14 cellular contexts compared by ENCODE assay signal in genomic region chr7:150335101-150335773, GRCh38. TPM values are rescaled to one million over a fixed set of nuclear protein-coding genes. Genes with fewer than 3 reads are reported as not detected.
DNase-seq lines count a peak whose midpoint lies in the region; ATAC-seq, FAIRE-seq and TF ChIP-seq lines count a peak whose summit lies in the region.
"Had no signal": no experiment of that assay in that cellular context is flagged by ENCODE, and none has a peak within 500 bp of the region (broad histone marks: within the 10 kb centered on the region; RNA-seq: fewer than 3 reads in every experiment).

No MANE protein-coding gene starts in this region.

- H2BK120ac ChIP-seq in H1 (replicated peaks; ENCODE audit: low read depth, low read length), result no peak overlapping the region

- peak overlapping the region; percentile 89 for H2BK5ac ChIP-seq in H1 (ENCODE audit: low read depth, low read length)

- peaks cover 9 to 18% of the 10 kb centered on the region in 2 experiments for H4K20me1 ChIP-seq in H1 (replicated peaks in 1 of 2; ENCODE audit: control insufficient read depth in 1 of 2, insufficient read depth in 2 of 2, low read length in 2 of 2)
- H4K20me1 ChIP-seq in SK-N-SH (ENCODE audit: insufficient read depth), result no peaks in the 10 kb centered on the region

- 0 out of 2 replicates have a peak overlapping the region, but pooled peaks have one; percentile 9 for H2BK20ac ChIP-seq in H1 (ENCODE audit: low read length)

- no peak for TF ChIP-seq POLR2A in breast epithelium (IDR thresholded peaks at IDR 0.05)
- TF ChIP-seq POLR2A in H1 (IDR thresholded peaks at IDR 0.05; ENCODE audit: control extremely low read depth in 1 of 2, low read depth in 2 of 2, low read length in 2 of 2), result peak in 1 of 2 experiments; percentile 54; a peak in 1 of 3 replicates
- no peak for TF ChIP-seq POLR2A in uterus (IDR thresholded peaks at IDR 0.05)

- peak; percentile 62 for FAIRE-seq in H1 (lab: Jason Lieb, UNC)

- H3K23ac ChIP-seq in H1 (ENCODE audit: insufficient read length), result no peak overlapping the region

- H3K4me3 ChIP-seq in breast epithelium, result no peak overlapping the region
- H3K4me3 ChIP-seq in H1 (ENCODE audit: extremely low read depth in 1 of 4, insufficient read depth in 2 of 4, low read depth in 3 of 4, low read length in 4 of 4), result peak overlapping the region in 1 of 4 experiments; percentile 22; a peak in 1 of 8 replicates
- H3K4me3 ChIP-seq in lower lobe of right lung, result no peak overlapping the region
- H3K4me3 ChIP-seq in uterus, result no peak overlapping the region
- H3K4me3 ChIP-seq in SK-N-SH (ENCODE audit: low read depth in 2 of 2, low read length in 1 of 2), result no peak overlapping the region
- H3K4me3 ChIP-seq: left ventricle myocardium inferior had no signal

- H4K5ac ChIP-seq in H1 (ENCODE audit: insufficient read length, low read depth, low read length), result peak overlapping the region; percentile 15

- no peak overlapping the region for H3K14ac ChIP-seq in H1 (ENCODE audit: insufficient read length)

- peak overlapping the region; percentile 62 to 80 for H3K27ac ChIP-seq in breast epithelium
- peak overlapping the region; percentile 60; the same call in 1 of the 2 replicates for H3K27ac ChIP-seq in H1 (ENCODE audit: low read depth, low read length)
- H3K27ac ChIP-seq in lower lobe of right lung, result peak overlapping the region; percentile 62
- H3K27ac ChIP-seq in uterus, result peak overlapping the region; percentile 85 to 96
- H3K27ac ChIP-seq in SK-N-SH (ENCODE audit: low read depth in 2 of 2, low read length in 1 of 2), result no peak overlapping the region
- H3K27ac ChIP-seq: left ventricle myocardium inferior had no signal

- no peak overlapping the region for H3K27ac Mint-ChIP-seq in MCF 10A (ENCODE audit: low read depth, unreplicated experiment)

- H3K18ac ChIP-seq in H1 (ENCODE audit: extremely low read depth, low read length), result peak overlapping the region; percentile 71; the same call in 1 of the 2 replicates

- H2BK12ac ChIP-seq in H1 (ENCODE audit: low read depth, low read length), result peak overlapping the region; percentile 99

- no peaks in the 10 kb centered on the region for H3K9me2 ChIP-seq in SK-N-SH

- no TSS peak for BruUV-seq in MCF 10A (replicated peaks; lab: Mats Ljungman, UMichigan)

- no peak overlapping the region for H3K4ac ChIP-seq in H1 (replicated peaks; ENCODE audit: insufficient read length, low read depth, low read length)

- H3K79me2 ChIP-seq in H1 (ENCODE audit: control insufficient read depth in 1 of 2, insufficient read depth in 2 of 2, low read length in 2 of 2), result peaks cover 0 to 18% of the 10 kb centered on the region in 2 experiments; a peak in 2 of 4 replicates
- H3K79me2 ChIP-seq in SK-N-SH (ENCODE audit: insufficient read depth), result no peaks in the 10 kb centered on the region

- no peak overlapping the region for H2AFZ ChIP-seq in H1 (ENCODE audit: low read length)
- no peak overlapping the region for H2AFZ ChIP-seq in SK-N-SH (ENCODE audit: low read depth)

- CTCF ChIA-PET in MCF 10A (lab: Yijun Ruan, JAX) (interaction anchor here (0.7 to 1.1 kb wide), 2 partner anchors 38 to 444 kb away, joined by 3 read pairs; no protein-coding TSS in a partner anchor), H1 (lab: Charles Lee; ENCODE audit: partially characterized antibody) (interaction anchor here (0.8 to 2.2 kb wide), 7 partner anchors 8 to 83 kb away, joined by 3 to 10 read pairs (median 3); no protein-coding TSS in a partner anchor), SK-N-SH (lab: Yijun Ruan, JAX) (interaction anchor here (0.6 to 1.5 kb wide), 4 partner anchors 10 to 235 kb away, joined by 3 to 6 read pairs (median 4); no protein-coding TSS in a partner anchor)

- H3F3A ChIP-seq in SK-N-SH (replicated peaks; ENCODE audit: insufficient read depth), result no peaks in the 10 kb centered on the region

- H3K4me1 ChIP-seq in breast epithelium (peaks cover 0 to 19% of the 10 kb centered on the region in 2 donors), H1 (replicated peaks in 1 of 4; ENCODE audit: control insufficient read depth in 3 of 4, insufficient read depth in 4 of 4, low read length in 3 of 4) (peaks cover 11 to 58% (median 32%) of the 10 kb centered on the region in 4 experiments), lower lobe of right lung (peaks cover 19% of the 10 kb centered on the region), uterus (peaks cover 6 to 19% of the 10 kb centered on the region in 2 donors), SK-N-SH (ENCODE audit: control insufficient read depth in 1 of 2, insufficient read depth in 2 of 2, low read depth in 1 of 2, low read length in 1 of 2) (no peaks in the 10 kb centered on the region; a peak in 1 of 4 replicates)

- H3K56ac ChIP-seq in H1 (replicated peaks; ENCODE audit: insufficient read length, low read depth, low read length), result no peak overlapping the region

- ATAC-seq in lower lobe of right lung, result peak; percentile 6 to 28
- ATAC-seq in HG03108 (IDR thresholded peaks at IDR 0.05; ENCODE audit: unreplicated experiment), result no peak
- ATAC-seq: HCT116, SK-N-SH treated with all-trans-retinoic acid at 6 μM for 48 hours had no signal

- no peak for TF ChIP-seq RAD21 in H1 (IDR thresholded peaks at IDR 0.05 in 1 of 2, conservative IDR thresholded peaks at IDR 0.05 in 1 of 2; ENCODE audit: low read depth in 2 of 2, low read length in 2 of 2)
- TF ChIP-seq RAD21 in SK-N-SH (IDR thresholded peaks at IDR 0.05; ENCODE audit: low read length), result no peak

- H3K4me2 ChIP-seq in H1 (ENCODE audit: insufficient read depth in 1 of 2, low read depth in 2 of 2, low read length in 2 of 2) (peak overlapping the region; percentile 31 to 52; a peak in 3 of 4 replicates), SK-N-SH (no peak overlapping the region)

- no peak overlapping the region for H2BK15ac ChIP-seq in H1 (ENCODE audit: low read length)

- no peak overlapping the region; a peak in 2 of 7 replicates for H3K9ac ChIP-seq in H1 (replicated peaks in 1 of 4; ENCODE audit: extremely low read depth in 1 of 4, low read depth in 3 of 4, low read length in 3 of 4)
- no peak overlapping the region for H3K9ac ChIP-seq in SK-N-SH

- H3K23me2 ChIP-seq in H1 (ENCODE audit: low read depth, low read length), result peaks cover 5% of the 10 kb centered on the region; the same call in 1 of the 2 replicates

- no peaks in the 10 kb centered on the region for H3K9me3 ChIP-seq in breast epithelium
- H3K9me3 ChIP-seq in H1 (ENCODE audit: insufficient read depth in 2 of 2, low read depth in 1 of 2, low read length in 1 of 2), result no peaks in the 10 kb centered on the region
- no peaks in the 10 kb centered on the region for H3K9me3 ChIP-seq in lower lobe of right lung
- H3K9me3 ChIP-seq in uterus, result no peaks in the 10 kb centered on the region
- H3K9me3 ChIP-seq in SK-N-SH, result no peaks in the 10 kb centered on the region
- H3K9me3 ChIP-seq: left ventricle myocardium inferior had no signal

- H3K4me3 Mint-ChIP-seq in MCF 10A (ENCODE audit: unreplicated experiment), result no peak overlapping the region

- peak overlapping the region; percentile 8 for H4K91ac ChIP-seq in H1 (replicated peaks; ENCODE audit: insufficient read length, low read length)

- DNase-seq in breast epithelium (ENCODE audit: low spot score in 2 of 2) (no peak), MCF 10A (ENCODE audit: unreplicated experiment) (no peak), H1 (ENCODE audit: low read depth in 1 of 2, low spot score in 2 of 2) (peak in 1 of 2 experiments; percentile 54), lower lobe of right lung (no peak), uterus (peak; percentile 50 to 76), SK-N-SH (no peak)
- no peak for DNase-seq in stimulated activated CD4-positive, alpha-beta T cell treated with anti-CD3 and anti-CD28 coated beads, Interleukin-1b, Interleukin-23, amount 100 ng/mL, for 48 hours
- DNase-seq: amniotic stem cell, GDM1, left ventricle myocardium inferior, MV-4-11 had no signal

- no peaks in the 10 kb centered on the region for H3K4me1 Mint-ChIP-seq in MCF 10A (ENCODE audit: insufficient read depth, unreplicated experiment)

- H2AK5ac ChIP-seq in H1 (ENCODE audit: low read depth, low read length), result peak overlapping the region; percentile 99; the same call in 1 of the 2 replicates

- peaks cover 11% of the 10 kb centered on the region for H3K36me3 Mint-ChIP-seq in MCF 10A (ENCODE audit: insufficient read depth, unreplicated experiment)

- peak in 1 of 2 experiments; percentile 85; a peak in 1 of 3 replicates for TF ChIP-seq EP300 in H1 (IDR thresholded peaks at IDR 0.05; ENCODE audit: borderline replicate concordance in 1 of 2, low read depth in 2 of 2, low read length in 2 of 2)
- no peak for TF ChIP-seq EP300 in SK-N-SH (IDR thresholded peaks at IDR 0.05; ENCODE audit: borderline replicate concordance in 1 of 2, low read depth in 1 of 2, low read length in 1 of 2)

- H3K79me1 ChIP-seq in H1 (ENCODE audit: low read depth, low read length), result peaks cover 6% of the 10 kb centered on the region

- 38% methylated on average over 7 of the region's 7 CpGs; no CpG with 5 or more reads in 1 of the 2 experiments for WGBS in H1 (ENCODE audit: extremely low coverage in 1 of 2, insufficient coverage in 1 of 2, insufficient read length in 1 of 2, insufficient replicate concordance in 2 of 2, low coverage in 1 of 2, low lambda C conversion rate in 2 of 2, missing lambda C conversion rate in 1 of 2), 2 experiments
- 85% methylated on average over 7 of the region's 7 CpGs for WGBS in SK-N-SH (ENCODE audit: low lambda C conversion rate)

- H3K27me3 ChIP-seq in breast epithelium (no peaks in the 10 kb centered on the region), H1 (replicated peaks in 1 of 4; ENCODE audit: control insufficient read depth in 3 of 4, extremely low read depth in 1 of 4, insufficient read depth in 3 of 4, low read length in 3 of 4) (peaks cover 0 to 2% (median under 1%) of the 10 kb centered on the region in 4 experiments; a peak in 1 of 7 replicates), lower lobe of right lung (ENCODE audit: low read depth) (peaks cover 3% of the 10 kb centered on the region), uterus (no peaks in the 10 kb centered on the region), SK-N-SH (ENCODE audit: insufficient read depth) (no peaks in the 10 kb centered on the region)

- H3K27me3 Mint-ChIP-seq in MCF 10A (ENCODE audit: insufficient read depth, unreplicated experiment), result no peaks in the 10 kb centered on the region

- H3K36me3 ChIP-seq in breast epithelium (no peaks in the 10 kb centered on the region), H1 (ENCODE audit: control insufficient read depth in 2 of 4, insufficient read depth in 4 of 4, low read length in 3 of 4) (peaks cover 2 to 25% (median 11%) of the 10 kb centered on the region in 4 experiments; a peak in 6 of 8 replicates), lower lobe of right lung (peaks cover 17% of the 10 kb centered on the region), uterus (no peaks in the 10 kb centered on the region), SK-N-SH (replicated peaks in 1 of 2; ENCODE audit: control insufficient read depth in 1 of 2, insufficient read depth in 2 of 2, low read length in 1 of 2) (no peaks in the 10 kb centered on the region)
- H3K36me3 ChIP-seq: left ventricle myocardium inferior had no signal

- intact Hi-C loops in breast epithelium (cut with DNase I; ENCODE audit: low total_unique reads), result no loop called here
- intact Hi-C loops in MCF 10A (cut with micrococcal nuclease), result no loop called here
- intact Hi-C loops in lower lobe of right lung (cut with DNase I), result no loop called here
- intact Hi-C loops in uterus (cut with DNase I; ENCODE audit: low total_unique reads), result no loop called here

- POLR2A ChIA-PET in MCF 10A (lab: Yijun Ruan, JAX), result interaction anchor here (0.6 to 0.7 kb wide), 2 partner anchors 197 to 495 kb away, joined by 3 to 4 read pairs; no protein-coding TSS in a partner anchor
- POLR2A ChIA-PET in H1 (lab: Charles Lee; ENCODE audit: partially characterized antibody), result interaction anchor here (0.7 to 7.6 kb wide), 16 partner anchors 8 to 79 kb away, joined by 3 to 76 read pairs (median 4); partner anchors contain the start of genes ACTR3C, LRRC61 and REPIN1
- POLR2A ChIA-PET in SK-N-SH (lab: Yijun Ruan, JAX), result interaction anchor here (1.0 to 1.1 kb wide), 2 partner anchors 11 to 33 kb away, joined by 4 read pairs; partner anchors contain the start of genes ACTR3C, LRRC61 and REPIN1

- no peaks in the 10 kb centered on the region for H3K9me3 Mint-ChIP-seq in MCF 10A (ENCODE audit: unreplicated experiment)

- H4K8ac ChIP-seq in H1 (ENCODE audit: extremely low read depth, insufficient read depth, low read length), result no peak overlapping the region

- TF ChIP-seq CTCF in breast epithelium (IDR thresholded peaks at IDR 0.05) (no peak), MCF 10A (IDR thresholded peaks at IDR 0.05; ENCODE audit: unreplicated experiment) (no peak), H1 (IDR thresholded peaks at IDR 0.05; ENCODE audit: control extremely low read depth in 1 of 3, insufficient read depth in 1 of 3, low read depth in 1 of 3, low read length in 3 of 3) (no peak), lower lobe of right lung (IDR thresholded peaks at IDR 0.05) (no peak), uterus (IDR thresholded peaks at IDR 0.05) (no peak), SK-N-SH (IDR thresholded peaks at IDR 0.05) (no peak)

RNA-seq across cellular contexts. Expression of gene RARRES2, which starts 6.2 kb away (rescaled TPM):
- total RNA-seq in breast epithelium, result 100 to 1,000 TPM; 156 to 297 (median 267) TPM
- not detected in 2 replicates for total RNA-seq in MCF 10A (2022)
- total RNA-seq in H1 (2021; fragmentation: NEBNext Ultra II Directional; extraction: Animal tissue kit (Norgen Biotek cat#: 25700)), result 254 and 264 TPM in 2 replicates
- 441 and 483 TPM in 2 replicates for polyA plus RNA-seq in H1 (2011; rRNA removed)
- 569 TPM for polyA plus RNA-seq in H1 (2011; cell fraction: cytosol; rRNA removed)
- polyA plus RNA-seq in H1 (2011; cell fraction: nucleus; rRNA removed), result 327 TPM
- polyA plus RNA-seq in H1 (2012, experiment 1 of 2), result 326 to 515 TPM (median 467 TPM) in 4 replicates
- 519 TPM for polyA plus RNA-seq in H1 (2012, experiment 2 of 2)
- polyA plus RNA-seq in H1 (2013, experiment 1 of 2), result 191 TPM
- polyA plus RNA-seq in H1 (2013, experiment 2 of 2), result 244 TPM
- polyA minus RNA-seq in H1 (2011; rRNA and poly(A)+ RNA removed), result 29.0 and 37.7 TPM in 2 replicates
- polyA minus RNA-seq in H1 (2011; cell fraction: cytosol; rRNA and poly(A)+ RNA removed), result 63.9 TPM
- polyA minus RNA-seq in H1 (2011; cell fraction: nucleus; rRNA and poly(A)+ RNA removed), result 52.1 TPM
- 144 TPM for total RNA-seq in lower lobe of right lung
- total RNA-seq in uterus, result 100 to 1,000 TPM; 128 to 536 (median 236) TPM
- 0.26 and 0.43 TPM in 2 replicates for polyA plus RNA-seq in SK-N-SH (2012; rRNA removed)
- 0.21 and 0.24 TPM in 2 replicates for polyA plus RNA-seq in SK-N-SH (2012; cell fraction: cytosol; rRNA removed)
- polyA plus RNA-seq in SK-N-SH (2012; cell fraction: nucleus; rRNA removed), result 0.34 and 0.43 TPM in 2 replicates

RNA-seq across cellular contexts. Expression of gene ACTR3C, which starts 11.9 kb away (rescaled TPM):
- 10 to 100 TPM in 2 of 3 donors, 1 to 10 TPM in 1; 5.0 to 54.0 (median 30.2) TPM for total RNA-seq in breast epithelium
- total RNA-seq in MCF 10A (2022), result 3.5 and 3.6 TPM in 2 replicates
- total RNA-seq in H1 (2021; fragmentation: NEBNext Ultra II Directional; extraction: Animal tissue kit (Norgen Biotek cat#: 25700)), result 0.84 TPM in 1 of 2 replicates, not detected in the other
- 0.78 and 1.5 TPM in 2 replicates for polyA plus RNA-seq in H1 (2011; rRNA removed)
- polyA plus RNA-seq in H1 (2011; cell fraction: cytosol; rRNA removed), result 1.3 TPM
- polyA plus RNA-seq in H1 (2011; cell fraction: nucleus; rRNA removed), result 1.6 TPM
- 0.98 to 2.0 TPM (median 1.4 TPM) in 4 replicates for polyA plus RNA-seq in H1 (2012, experiment 1 of 2)
- 0.75 TPM for polyA plus RNA-seq in H1 (2012, experiment 2 of 2)
- not detected for polyA plus RNA-seq in H1 (2013, experiment 1 of 2)
- 0.07 TPM for polyA plus RNA-seq in H1 (2013, experiment 2 of 2)
- 2.5 and 6.1 TPM in 2 replicates for polyA minus RNA-seq in H1 (2011; rRNA and poly(A)+ RNA removed)
- 1.9 TPM for polyA minus RNA-seq in H1 (2011; cell fraction: cytosol; rRNA and poly(A)+ RNA removed)
- polyA minus RNA-seq in H1 (2011; cell fraction: nucleus; rRNA and poly(A)+ RNA removed), result 15.5 TPM
- 18.6 TPM for total RNA-seq in lower lobe of right lung
- 10 to 100 TPM in 2 of 4 donors, 1 to 10 TPM in 2; 2.6 to 13.1 (median 10.3) TPM for total RNA-seq in uterus
- 0.16 and 0.35 TPM in 2 replicates for polyA plus RNA-seq in SK-N-SH (2012; rRNA removed)
- polyA plus RNA-seq in SK-N-SH (2012; cell fraction: cytosol; rRNA removed), result 0.24 and 0.31 TPM in 2 replicates
- polyA plus RNA-seq in SK-N-SH (2012; cell fraction: nucleus; rRNA removed), result 0.29 and 0.37 TPM in 2 replicates

RNA-seq across cellular contexts. Expression of gene LRRC61, which starts 12.1 kb away (rescaled TPM):
- 10 to 100 TPM in 2 of 3 donors, 1 to 10 TPM in 1; 8.0 to 23.4 (median 15.4) TPM for total RNA-seq in breast epithelium
- total RNA-seq in MCF 10A (2022), result 8.4 and 10.1 TPM in 2 replicates
- total RNA-seq in H1 (2021; fragmentation: NEBNext Ultra II Directional; extraction: Animal tissue kit (Norgen Biotek cat#: 25700)), result 0.73 and 1.0 TPM in 2 replicates
- 44.8 and 72.4 TPM in 2 replicates for polyA plus RNA-seq in H1 (2011; rRNA removed)
- 40.2 TPM for polyA plus RNA-seq in H1 (2011; cell fraction: cytosol; rRNA removed)
- polyA plus RNA-seq in H1 (2011; cell fraction: nucleus; rRNA removed), result 36.1 TPM
- polyA plus RNA-seq in H1 (2012, experiment 1 of 2), result 12.3 to 27.6 TPM (median 25.8 TPM) in 4 replicates
- polyA plus RNA-seq in H1 (2012, experiment 2 of 2), result 31.8 TPM
- 0.34 TPM for polyA plus RNA-seq in H1 (2013, experiment 1 of 2)
- polyA plus RNA-seq in H1 (2013, experiment 2 of 2), result 0.42 TPM
- 14.4 and 19.1 TPM in 2 replicates for polyA minus RNA-seq in H1 (2011; rRNA and poly(A)+ RNA removed)
- 27.4 TPM for polyA minus RNA-seq in H1 (2011; cell fraction: cytosol; rRNA and poly(A)+ RNA removed)
- polyA minus RNA-seq in H1 (2011; cell fraction: nucleus; rRNA and poly(A)+ RNA removed), result 16.0 TPM
- 16.2 TPM for total RNA-seq in lower lobe of right lung
- total RNA-seq in uterus, result 10 to 100 TPM in 3 of 4 donors, 1 to 10 TPM in 1; 5.9 to 41.2 (median 15.3) TPM
- polyA plus RNA-seq in SK-N-SH (2012; rRNA removed), result 0.93 and 0.99 TPM in 2 replicates
- polyA plus RNA-seq in SK-N-SH (2012; cell fraction: cytosol; rRNA removed), result 0.41 and 1.00 TPM in 2 replicates
- 0.73 and 1.2 TPM in 2 replicates for polyA plus RNA-seq in SK-N-SH (2012; cell fraction: nucleus; rRNA removed)

RNA-seq across cellular contexts. Expression of gene REPIN1, which starts 33.4 kb away (rescaled TPM):
- total RNA-seq in breast epithelium (10 to 100 TPM; 43.7 to 70.8 (median 68.2) TPM), MCF 10A (2022) (80.8 and 83.0 TPM in 2 replicates), lower lobe of right lung (86.0 TPM), uterus (10 to 100 TPM in 3 of 4 donors, 1 to 10 TPM in 1; 9.7 to 80.8 (median 37.9) TPM)
- 125 and 130 TPM in 2 replicates for total RNA-seq in H1 (2021; fragmentation: NEBNext Ultra II Directional; extraction: Animal tissue kit (Norgen Biotek cat#: 25700))
- polyA plus RNA-seq in H1 (2011; rRNA removed) (98.6 and 147 TPM in 2 replicates), SK-N-SH (2012; rRNA removed) (87.5 and 91.6 TPM in 2 replicates)
- 110 TPM for polyA plus RNA-seq in H1 (2011; cell fraction: cytosol; rRNA removed)
- polyA plus RNA-seq in H1 (2011; cell fraction: nucleus; rRNA removed), result 159 TPM
- polyA plus RNA-seq in H1 (2012, experiment 1 of 2), result 81.6 to 105 TPM (median 96.5 TPM) in 4 replicates
- polyA plus RNA-seq in H1 (2012, experiment 2 of 2), result 86.7 TPM
- polyA plus RNA-seq in H1 (2013, experiment 1 of 2), result 78.2 TPM
- polyA plus RNA-seq in H1 (2013, experiment 2 of 2), result 74.4 TPM
- 39.8 and 47.5 TPM in 2 replicates for polyA minus RNA-seq in H1 (2011; rRNA and poly(A)+ RNA removed)
- polyA minus RNA-seq in H1 (2011; cell fraction: cytosol; rRNA and poly(A)+ RNA removed), result 55.6 TPM
- 72.6 TPM for polyA minus RNA-seq in H1 (2011; cell fraction: nucleus; rRNA and poly(A)+ RNA removed)
- polyA plus RNA-seq in SK-N-SH (2012; cell fraction: cytosol; rRNA removed), result 49.6 and 70.3 TPM in 2 replicates
- polyA plus RNA-seq in SK-N-SH (2012; cell fraction: nucleus; rRNA removed), result 254 and 314 TPM in 2 replicates

RNA-seq across cellular contexts. Expression of gene ZNF775, which starts 43.9 kb away (rescaled TPM):
- total RNA-seq in breast epithelium (1 to 10 TPM; 1.9 to 5.7 (median 4.6) TPM), MCF 10A (2022) (1.7 and 2.0 TPM in 2 replicates), lower lobe of right lung (4.5 TPM), uterus (1 to 10 TPM in 3 of 4 donors, not detected in 1; 2.0 to 8.4 (median 6.7) TPM)
- total RNA-seq in H1 (2021; fragmentation: NEBNext Ultra II Directional; extraction: Animal tissue kit (Norgen Biotek cat#: 25700)), result 21.5 and 24.9 TPM in 2 replicates
- polyA plus RNA-seq in H1 (2011; rRNA removed) (13.6 and 22.5 TPM in 2 replicates), SK-N-SH (2012; rRNA removed) (4.6 and 5.0 TPM in 2 replicates)
- polyA plus RNA-seq in H1 (2011; cell fraction: cytosol; rRNA removed), result 23.8 TPM
- polyA plus RNA-seq in H1 (2011; cell fraction: nucleus; rRNA removed), result 26.9 TPM
- 12.3 to 21.8 TPM (median 20.3 TPM) in 4 replicates for polyA plus RNA-seq in H1 (2012, experiment 1 of 2)
- polyA plus RNA-seq in H1 (2012, experiment 2 of 2), result 13.0 TPM
- 9.1 TPM for polyA plus RNA-seq in H1 (2013, experiment 1 of 2)
- polyA plus RNA-seq in H1 (2013, experiment 2 of 2), result 8.5 TPM
- polyA minus RNA-seq in H1 (2011; rRNA and poly(A)+ RNA removed), result 2.5 and 2.9 TPM in 2 replicates
- 21.4 TPM for polyA minus RNA-seq in H1 (2011; cell fraction: cytosol; rRNA and poly(A)+ RNA removed)
- polyA minus RNA-seq in H1 (2011; cell fraction: nucleus; rRNA and poly(A)+ RNA removed), result 15.7 TPM
- 2.3 and 3.7 TPM in 2 replicates for polyA plus RNA-seq in SK-N-SH (2012; cell fraction: cytosol; rRNA removed)
- 6.9 and 9.8 TPM in 2 replicates for polyA plus RNA-seq in SK-N-SH (2012; cell fraction: nucleus; rRNA removed)

Comparison
In these comparisons a context has a peak if more than half of its experiments do, and no peak if none do; other contexts are left out.
1. RNA of gene RARRES2, which starts 6.2 kb away (total RNA-seq): 156 to 297 TPM in breast epithelium, 128 to 536 TPM in uterus, 254 to 264 TPM in H1 and 144 TPM in lower lobe of right lung (single experiment); not detected in MCF 10A; every median in the first group is over 100 times any median in the second.
2. DNase-seq: peak in uterus (2 of 2); none in breast epithelium (0 of 2), MCF 10A (single experiment), lower lobe of right lung (single experiment), stimulated activated CD4-positive, alpha-beta T cell treated with anti-CD3 and anti-CD28 coated beads, Interleukin-1b, Interleukin-23, amount 100 ng/mL, for 48 hours (single experiment) and SK-N-SH (single experiment).
3. H3K27ac ChIP-seq: peak in breast epithelium (2 of 2), H1 (single experiment), lower lobe of right lung (single experiment) and uterus (2 of 2); none in SK-N-SH (0 of 2).